ENCODE assay signal across 9 cellular contexts in genomic region chr20:38873050-38873581, GRCh38. TPM values are rescaled to one million over a fixed set of nuclear protein-coding genes. Genes with fewer than 3 reads are reported as not detected.
DNase-seq lines count a peak whose midpoint lies in the region; ATAC-seq and TF ChIP-seq lines count a peak whose summit lies in the region.
"Had no signal": no experiment of that assay in that cellular context is flagged by ENCODE, and none has a peak within 500 bp of the region (broad histone marks: within the 10 kb centered on the region; RNA-seq: fewer than 3 reads in every experiment).

No MANE protein-coding gene starts in this region.

- H3K4me3 ChIP-seq in esophagus squamous epithelium, result peak overlapping the region in 1 of 4 donors; percentile 34

- H3K4me1 ChIP-seq in esophagus squamous epithelium, result peaks cover 0 to 78% (median 17%) of the 10 kb centered on the region in 3 donors

- peaks cover 0 to 56% (median 2%) of the 10 kb centered on the region in 4 donors for H3K27me3 ChIP-seq in esophagus squamous epithelium

- WGBS in esophagus squamous epithelium, 2 donors, result 53 to 71% methylated on average over 10 to 12 of the region's 12 CpGs

- intact Hi-C loops in esophagus squamous epithelium (cut with DNase I) (no loop called here), Right ventricle myocardium superior (cut with DNase I) (no loop called here)

- H3K36me3 ChIP-seq in esophagus squamous epithelium, result no peaks in the 10 kb centered on the region

- peak overlapping the region in 3 of 4 donors; percentile 25 to 72 (median 64) for H3K27ac ChIP-seq in esophagus squamous epithelium
- peak overlapping the region; percentile 56 for H3K27ac ChIP-seq in substantia nigra (ENCODE audit: low read depth, low read length, poor library complexity, severe bottlenecking)
- H3K27ac ChIP-seq: HL-60 had no signal

- ATAC-seq in GM18520 (IDR thresholded peaks at IDR 0.05; ENCODE audit: unreplicated experiment) (peak; percentile 45), HG03025 (IDR thresholded peaks at IDR 0.05; ENCODE audit: low FRiP score, unreplicated experiment) (peak; percentile 45), Right ventricle myocardium superior (ENCODE audit: poor library complexity) (no peak)

- DNase-seq in activated CD4-positive, alpha-beta T cell treated with anti-CD3 and anti-CD28 coated beads for 4 hours, result peak; percentile 79 to 85
- DNase-seq in esophagus squamous epithelium (lab: John Stamatoyannopoulos, UW) (no peak), substantia nigra (lab: John Stamatoyannopoulos, UW) (no peak), SKM-1 (lab: John Stamatoyannopoulos, UW; ENCODE audit: unreplicated experiment) (no peak), NCI-H748 (lab: John Stamatoyannopoulos, UW; ENCODE audit: unreplicated experiment) (no peak), Right ventricle myocardium superior (no peak)

- no peaks in the 10 kb centered on the region for H3K9me3 ChIP-seq in esophagus squamous epithelium

- TF ChIP-seq POLR2A in esophagus squamous epithelium (IDR thresholded peaks at IDR 0.05), result peak in 1 of 4 donors; percentile 23

- no peak for TF ChIP-seq CTCF in esophagus squamous epithelium (IDR thresholded peaks at IDR 0.05)

RNA-seq across cellular contexts. Expression of gene FAM83D, which starts 53.1 kb away (rescaled TPM):
- total RNA-seq in esophagus squamous epithelium, result 100 to 1,000 TPM in 1 of 4 donors, 10 to 100 TPM in 3; 53.8 to 105 (median 81.9) TPM
- total RNA-seq in Right ventricle myocardium superior, result 0.35 TPM

Comparison
In these comparisons a context has a peak if more than half of its experiments do, and no peak if none do; other contexts are left out.
1. DNase-seq: peak in activated CD4-positive, alpha-beta T cell treated with anti-CD3 and anti-CD28 coated beads for 4 hours (2 of 2); none in esophagus squamous epithelium (single experiment), substantia nigra (0 of 49), SKM-1 (single experiment), NCI-H748 (single experiment) and Right ventricle myocardium superior (single experiment).
2. RNA of gene FAM83D, which starts 53.1 kb away (total RNA-seq): 53.8 to 105 TPM in esophagus squamous epithelium; 0.35 TPM in Right ventricle myocardium superior (single experiment); every median in the first group is over 10 times any median in the second.